In genomic region chr5:91223886-91224285, GRCh38 we compare ENCODE assay signal across 25 cellular contexts.
DNase-seq lines count a peak whose midpoint lies in the region; FAIRE-seq and TF ChIP-seq lines count a peak whose summit lies in the region.
"Had no signal": no experiment of that assay in that cellular context is flagged by ENCODE, and none has a peak within 500 bp of the region (broad histone marks: within the 10 kb centered on the region; RNA-seq: fewer than 3 reads in every experiment).

No MANE protein-coding gene starts in this region.

- no TSS peak for BruUV-seq in MCF 10A (replicated peaks; lab: Mats Ljungman, UMichigan)

- DNase-seq in MCF 10A (ENCODE audit: unreplicated experiment): peak; percentile 10
- no peak for DNase-seq in breast epithelium (ENCODE audit: low spot score in 2 of 2)
- DNase-seq in astrocyte of the hippocampus (ENCODE audit: low read depth, low spot score): peak; percentile 59
- DNase-seq in kidney: no peak
- DNase-seq in hippocampal formation (lab: John Stamatoyannopoulos, UW): no peak
- DNase-seq in GM13976 (ENCODE audit: low spot score): no peak
- DNase-seq in DMS 273 (lab: John Stamatoyannopoulos, UW; ENCODE audit: unreplicated experiment): no peak
- DNase-seq in activated naive CD4-positive, alpha-beta T cell treated with Interleukin-2 at 50 U/mL for 16 hours: no peak
- DNase-seq: 8988T; activated CD8-positive, alpha-beta T cell treated with anti-CD3 and anti-CD28 coated beads, Interleukin-2, amount 10 ng/mL, durations not matched to agents 7 days and 5 days; activated naive CD4-positive, alpha-beta T cell; activated T-cell treated with anti-CD3 and anti-CD28 coated beads, Interleukin-2, amount 50 U/mL, for 1 hour; BE2C; caudate nucleus; COR-L47; H7; naive B cell; stimulated activated CD4-positive, alpha-beta T cell treated with anti-CD3 and anti-CD28 coated beads, Interleukin-12 subunit alpha, Interleukin-12 subunit beta, amount 100 ng/mL, for 4 hours; stimulated activated naive CD8-positive, alpha-beta T cell treated with anti-CD3 and anti-CD28 coated beads, Interleukin-15, amount 100 ng/mL, for 72 hours had no signal

- no peak for TF ChIP-seq POLR2A in breast epithelium (IDR thresholded peaks at IDR 0.05)

- no peak overlapping the region for H3K9ac ChIP-seq in kidney (ENCODE audit: low read length in 2 of 2)

- no peaks in the 10 kb centered on the region for H3K27me3 Mint-ChIP-seq in MCF 10A (ENCODE audit: insufficient read depth, unreplicated experiment)
- H3K27me3 Mint-ChIP-seq: naive B cell; stimulated activated naive CD8-positive, alpha-beta T cell treated with anti-CD3 and anti-CD28 coated beads, Interleukin-15, amount 100 ng/mL, for 72 hours had no signal

- no peaks in the 10 kb centered on the region for H3K36me3 Mint-ChIP-seq in MCF 10A (ENCODE audit: insufficient read depth, unreplicated experiment)

- POLR2A ChIA-PET in MCF 10A (lab: Yijun Ruan, JAX): interaction anchor here (0.7 to 2.1 kb wide), 3 partner anchors 66 to 159 kb away, joined by 5 to 9 read pairs (median 5); partner anchors contain the start of gene ARRDC3

- in situ Hi-C loops in GM13976 (cut with MboI; ENCODE audit: low sequenced_read_pairs, unreplicated experiment): loop anchor here (10.0 kb wide), 2 partner anchors 119 to 161 kb away; partner anchors contain the start of gene ARRDC3

- intact Hi-C loops in MCF 10A (cut with micrococcal nuclease): no loop called here
- intact Hi-C loops in breast epithelium (cut with DNase I; ENCODE audit: low total_unique reads): no loop called here
- intact Hi-C loops in kidney (cut with DNase I): loop anchor here (10.0 kb wide), 1 partner anchor 51 kb away; no protein-coding TSS in a partner anchor

- no peak overlapping the region for H3K4me3 ChIP-seq in breast epithelium
- no peak overlapping the region for H3K4me3 ChIP-seq in kidney (ENCODE audit: low read length in 2 of 2)
- H3K4me3 ChIP-seq: gastroesophageal sphincter, K562, tibial nerve had no signal

- H3K27ac ChIP-seq in breast epithelium (no peak overlapping the region), kidney (ENCODE audit: low read depth in 2 of 2, low read length in 2 of 2) (no peak overlapping the region)
- H3K27ac ChIP-seq: epithelial cell of prostate, gastroesophageal sphincter, RWPE1, tibial nerve had no signal

- CTCF ChIA-PET in MCF 10A (lab: Yijun Ruan, JAX): interaction anchor here (0.6 to 2.2 kb wide), 9 partner anchors 88 to 358 kb away, joined by 3 to 12 read pairs (median 3); no protein-coding TSS in a partner anchor

- H3K36me3 ChIP-seq in breast epithelium (no peaks in the 10 kb centered on the region), kidney (ENCODE audit: control insufficient read depth in 1 of 2, insufficient read depth in 2 of 2, low read length in 2 of 2) (no peaks in the 10 kb centered on the region)
- H3K36me3 ChIP-seq: BE2C, gastroesophageal sphincter, tibial nerve had no signal

- H3K4me1 Mint-ChIP-seq in MCF 10A (ENCODE audit: insufficient read depth, unreplicated experiment): peaks cover 18% of the 10 kb centered on the region
- H3K4me1 Mint-ChIP-seq: naive B cell had no signal

- FAIRE-seq in kidney (lab: Jason Lieb, UNC): peak; percentile 46
- FAIRE-seq: K562 had no signal

- no peaks in the 10 kb centered on the region for H3K4me1 ChIP-seq in breast epithelium
- H3K4me1 ChIP-seq in kidney (ENCODE audit: control insufficient read depth in 1 of 2, insufficient read depth in 1 of 2, low read depth in 1 of 2, low read length in 2 of 2): peaks cover 0 to 13% of the 10 kb centered on the region in 2 donors
- H3K4me1 ChIP-seq: BE2C, gastroesophageal sphincter had no signal

- no peaks in the 10 kb centered on the region for H3K9me3 ChIP-seq in breast epithelium
- no peaks in the 10 kb centered on the region for H3K9me3 ChIP-seq in kidney (ENCODE audit: control insufficient read depth in 1 of 2, low read length in 2 of 2)
- H3K9me3 ChIP-seq: BE2C, gastroesophageal sphincter had no signal

- no peaks in the 10 kb centered on the region for H3K9me3 Mint-ChIP-seq in MCF 10A (ENCODE audit: unreplicated experiment)

- H3K4me3 Mint-ChIP-seq in MCF 10A (ENCODE audit: unreplicated experiment): no peak overlapping the region
- H3K4me3 Mint-ChIP-seq: activated CD8-positive, alpha-beta T cell treated with anti-CD3 and anti-CD28 coated beads, Interleukin-2, amount 10 ng/mL, durations not matched to agents 7 days and 5 days; naive B cell; stimulated activated naive CD8-positive, alpha-beta T cell treated with anti-CD3 and anti-CD28 coated beads, Interleukin-15, amount 100 ng/mL, for 72 hours; T-helper 2 cell treated with Interferon-gamma antibody and Interleukin-4, amounts not matched to agents 5 μg/mL and 100 μg/mL, for 36 hours had no signal

- H3K27me3 ChIP-seq in breast epithelium: no peaks in the 10 kb centered on the region
- H3K27me3 ChIP-seq: BE2C, gastroesophageal sphincter, tibial nerve had no signal

- TF ChIP-seq CTCF in MCF 10A (IDR thresholded peaks at IDR 0.05; ENCODE audit: unreplicated experiment) (no peak), breast epithelium (IDR thresholded peaks at IDR 0.05) (no peak), kidney (IDR thresholded peaks at IDR 0.05; ENCODE audit: borderline replicate concordance, extremely low read depth, insufficient read depth) (no peak), GM13976 (IDR thresholded peaks at IDR 0.05; ENCODE audit: borderline replicate concordance, control extremely low read depth, extremely low read depth, insufficient read depth, missing control alignments) (no peak)

- no peak overlapping the region for H3K27ac Mint-ChIP-seq in MCF 10A (ENCODE audit: low read depth, unreplicated experiment)
- H3K27ac Mint-ChIP-seq: activated CD8-positive, alpha-beta T cell treated with anti-CD3 and anti-CD28 coated beads, Interleukin-2, amount 10 ng/mL, durations not matched to agents 7 days and 5 days; stimulated activated naive CD8-positive, alpha-beta T cell treated with anti-CD3 and anti-CD28 coated beads, Interleukin-15, amount 100 ng/mL, for 72 hours; T-helper 2 cell treated with Interferon-gamma antibody and Interleukin-4, amounts not matched to agents 5 μg/mL and 100 μg/mL, for 36 hours had no signal

Comparison
In these comparisons a context has a peak if more than half of its experiments do, and no peak if none do; other contexts are left out.
1. DNase-seq: peak in MCF 10A (single experiment) and astrocyte of the hippocampus (single experiment); none in breast epithelium (0 of 2), kidney (single experiment), hippocampal formation (0 of 2), GM13976 (single experiment), DMS 273 (single experiment) and activated naive CD4-positive, alpha-beta T cell treated with Interleukin-2 at 50 U/mL for 16 hours (single experiment).